ENCODE assay signal across 1 cellular context in the genomic region with DNA sequence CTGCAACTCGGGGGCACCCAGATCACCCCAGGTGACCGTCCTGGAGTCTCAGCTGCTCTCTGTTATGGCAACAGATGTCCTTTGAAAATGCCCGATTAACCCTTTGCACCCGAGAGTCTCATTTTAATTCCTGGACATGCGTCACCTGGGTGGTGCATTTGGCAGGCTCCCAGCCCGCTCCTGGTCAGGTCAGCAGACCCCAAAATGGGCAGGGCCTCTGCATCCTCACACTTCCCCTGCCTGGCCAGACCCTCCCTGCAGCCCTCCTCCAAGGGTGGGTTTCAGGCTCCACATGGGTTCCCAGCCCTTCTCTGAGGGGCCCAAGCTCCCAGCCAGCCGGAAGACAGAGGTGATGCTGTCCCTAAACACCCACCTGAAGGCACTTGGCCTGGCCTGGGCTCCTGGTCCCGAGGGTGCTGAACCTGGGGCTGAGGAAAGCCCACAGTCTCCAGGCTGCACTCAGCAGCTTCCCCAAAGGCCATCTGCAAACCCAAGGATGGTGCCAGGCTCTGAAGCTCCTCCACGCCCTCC.
TF ChIP-seq lines count a peak whose summit lies in the region.

No MANE protein-coding gene starts in this region.

TF ChIP-seq in WTC11, 78 proteins besides CTCF, POLR2A, EP300 and RAD21 (continued from another document):
- TF ChIP-seq, protein P1, sequence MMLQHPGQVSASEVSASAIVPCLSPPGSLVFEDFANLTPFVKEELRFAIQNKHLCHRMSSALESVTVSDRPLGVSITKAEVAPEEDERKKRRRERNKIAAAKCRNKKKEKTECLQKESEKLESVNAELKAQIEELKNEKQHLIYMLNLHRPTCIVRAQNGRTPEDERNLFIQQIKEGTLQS (CRISPR knock-in tag; conservative IDR thresholded peaks at IDR 0.05): no peak
- TF ChIP-seq FOXP1 (CRISPR knock-in tag; IDR thresholded peaks at IDR 0.05; ENCODE audit: borderline replicate concordance): no peak
- TF ChIP-seq, protein P2, sequence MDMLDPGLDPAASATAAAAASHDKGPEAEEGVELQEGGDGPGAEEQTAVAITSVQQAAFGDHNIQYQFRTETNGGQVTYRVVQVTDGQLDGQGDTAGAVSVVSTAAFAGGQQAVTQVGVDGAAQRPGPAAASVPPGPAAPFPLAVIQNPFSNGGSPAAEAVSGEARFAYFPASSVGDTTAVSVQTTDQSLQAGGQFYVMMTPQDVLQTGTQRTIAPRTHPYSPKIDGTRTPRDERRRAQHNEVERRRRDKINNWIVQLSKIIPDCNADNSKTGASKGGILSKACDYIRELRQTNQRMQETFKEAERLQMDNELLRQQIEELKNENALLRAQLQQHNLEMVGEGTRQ (CRISPR knock-in tag; IDR thresholded peaks at IDR 0.05): no peak
- no peak for TF ChIP-seq ZNF138 (CRISPR knock-in tag; conservative IDR thresholded peaks at IDR 0.05)
- TF ChIP-seq, protein P3, sequence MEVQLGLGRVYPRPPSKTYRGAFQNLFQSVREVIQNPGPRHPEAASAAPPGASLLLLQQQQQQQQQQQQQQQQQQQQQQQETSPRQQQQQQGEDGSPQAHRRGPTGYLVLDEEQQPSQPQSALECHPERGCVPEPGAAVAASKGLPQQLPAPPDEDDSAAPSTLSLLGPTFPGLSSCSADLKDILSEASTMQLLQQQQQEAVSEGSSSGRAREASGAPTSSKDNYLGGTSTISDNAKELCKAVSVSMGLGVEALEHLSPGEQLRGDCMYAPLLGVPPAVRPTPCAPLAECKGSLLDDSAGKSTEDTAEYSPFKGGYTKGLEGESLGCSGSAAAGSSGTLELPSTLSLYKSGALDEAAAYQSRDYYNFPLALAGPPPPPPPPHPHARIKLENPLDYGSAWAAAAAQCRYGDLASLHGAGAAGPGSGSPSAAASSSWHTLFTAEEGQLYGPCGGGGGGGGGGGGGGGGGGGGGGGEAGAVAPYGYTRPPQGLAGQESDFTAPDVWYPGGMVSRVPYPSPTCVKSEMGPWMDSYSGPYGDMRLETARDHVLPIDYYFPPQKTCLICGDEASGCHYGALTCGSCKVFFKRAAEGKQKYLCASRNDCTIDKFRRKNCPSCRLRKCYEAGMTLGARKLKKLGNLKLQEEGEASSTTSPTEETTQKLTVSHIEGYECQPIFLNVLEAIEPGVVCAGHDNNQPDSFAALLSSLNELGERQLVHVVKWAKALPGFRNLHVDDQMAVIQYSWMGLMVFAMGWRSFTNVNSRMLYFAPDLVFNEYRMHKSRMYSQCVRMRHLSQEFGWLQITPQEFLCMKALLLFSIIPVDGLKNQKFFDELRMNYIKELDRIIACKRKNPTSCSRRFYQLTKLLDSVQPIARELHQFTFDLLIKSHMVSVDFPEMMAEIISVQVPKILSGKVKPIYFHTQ (CRISPR knock-in tag; IDR thresholded peaks at IDR 0.05): no peak
- no peak for TF ChIP-seq RORB (CRISPR knock-in tag; IDR thresholded peaks at IDR 0.05)
- no peak for TF ChIP-seq CREM (CRISPR knock-in tag; IDR thresholded peaks at IDR 0.05)
- TF ChIP-seq, protein P4, sequence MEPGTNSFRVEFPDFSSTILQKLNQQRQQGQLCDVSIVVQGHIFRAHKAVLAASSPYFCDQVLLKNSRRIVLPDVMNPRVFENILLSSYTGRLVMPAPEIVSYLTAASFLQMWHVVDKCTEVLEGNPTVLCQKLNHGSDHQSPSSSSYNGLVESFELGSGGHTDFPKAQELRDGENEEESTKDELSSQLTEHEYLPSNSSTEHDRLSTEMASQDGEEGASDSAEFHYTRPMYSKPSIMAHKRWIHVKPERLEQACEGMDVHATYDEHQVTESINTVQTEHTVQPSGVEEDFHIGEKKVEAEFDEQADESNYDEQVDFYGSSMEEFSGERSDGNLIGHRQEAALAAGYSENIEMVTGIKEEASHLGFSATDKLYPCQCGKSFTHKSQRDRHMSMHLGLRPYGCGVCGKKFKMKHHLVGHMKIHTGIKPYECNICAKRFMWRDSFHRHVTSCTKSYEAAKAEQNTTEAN (CRISPR knock-in tag; IDR thresholded peaks at IDR 0.05): no peak
- TF ChIP-seq NR1H2 (CRISPR knock-in tag; IDR thresholded peaks at IDR 0.05): no peak
- TF ChIP-seq PRRX2 (CRISPR knock-in tag; IDR thresholded peaks at IDR 0.05): no peak
- TF ChIP-seq, protein P5, sequence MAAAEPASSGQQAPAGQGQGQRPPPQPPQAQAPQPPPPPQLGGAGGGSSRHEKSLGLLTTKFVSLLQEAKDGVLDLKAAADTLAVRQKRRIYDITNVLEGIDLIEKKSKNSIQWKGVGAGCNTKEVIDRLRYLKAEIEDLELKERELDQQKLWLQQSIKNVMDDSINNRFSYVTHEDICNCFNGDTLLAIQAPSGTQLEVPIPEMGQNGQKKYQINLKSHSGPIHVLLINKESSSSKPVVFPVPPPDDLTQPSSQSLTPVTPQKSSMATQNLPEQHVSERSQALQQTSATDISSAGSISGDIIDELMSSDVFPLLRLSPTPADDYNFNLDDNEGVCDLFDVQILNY (CRISPR knock-in tag; IDR thresholded peaks at IDR 0.05): no peak
